32 cellular contexts compared by ENCODE assay signal in the genomic region with DNA sequence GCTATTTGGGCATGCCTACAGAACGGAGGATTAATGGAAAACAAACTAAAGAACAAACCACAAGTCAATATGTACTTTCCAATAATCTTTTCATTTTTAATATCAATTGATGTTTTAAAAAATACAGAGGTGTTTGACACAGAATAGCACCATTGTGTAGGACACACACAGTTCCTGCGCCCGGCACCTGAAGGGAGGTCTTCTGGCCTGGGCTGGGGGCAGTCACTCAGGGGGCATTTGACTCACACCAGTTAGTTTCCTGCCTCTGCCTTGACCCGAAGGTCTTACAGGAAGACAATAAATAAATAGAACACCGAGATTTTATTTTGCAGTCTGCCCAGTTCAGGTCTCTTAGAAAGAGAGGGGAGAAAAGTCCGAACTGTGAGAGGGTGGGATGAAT. TPM values are rescaled to one million over a fixed set of nuclear protein-coding genes. Genes with fewer than 3 reads are reported as not detected.
"Had no signal": no experiment of that assay in that cellular context is flagged by ENCODE, and none has a peak within 500 bp of the region (broad histone marks: within the 10 kb centered on the region; RNA-seq: fewer than 3 reads in every experiment).

No MANE protein-coding gene starts in this region.

- H3K27ac Mint-ChIP-seq: stimulated activated effector memory CD8-positive, alpha-beta T cell treated with anti-CD3 and anti-CD28 coated beads, Interleukin-12 subunit alpha, Interleukin-12 subunit beta, amount 100 ng/mL, for 72 hours; stimulated activated memory B cell treated with anti-CD40 and anti-IgM and Interleukin-4, amounts not matched to agents 10 μg/mL and 1 μg/mL and 100 μg/mL, for 72 hours; stimulated activated naive B cell treated with anti-CD40 and anti-IgM and Interleukin-4, amounts not matched to agents 10 μg/mL and 1 μg/mL and 100 μg/mL, for 72 hours; stimulated activated naive CD8-positive, alpha-beta T cell treated with anti-CD3 and anti-CD28 coated beads, Interleukin-15, amount 100 ng/mL, for 72 hours; stimulated activated naive CD8-positive, alpha-beta T cell treated with anti-CD3 and anti-CD28 coated beads, Interleukin-15, Interleukin-2, amounts not matched to agents 100 ng/mL and 50 ng/mL, for 24 hours; type B pancreatic cell had no signal

- H3K9me3 ChIP-seq: stomach, suprapubic skin, testis, thoracic aorta, thyroid gland, tibial artery, tibial nerve, transverse colon, upper lobe of left lung, upper lobe of right lung, uterus, vagina had no signal

- H3K4me3 Mint-ChIP-seq: stimulated activated effector memory CD8-positive, alpha-beta T cell treated with anti-CD3 and anti-CD28 coated beads, Interleukin-12 subunit alpha, Interleukin-12 subunit beta, amount 100 ng/mL, for 72 hours; stimulated activated memory B cell treated with anti-CD40 and anti-IgM and Interleukin-4, amounts not matched to agents 10 μg/mL and 1 μg/mL and 100 μg/mL, for 72 hours; stimulated activated naive B cell treated with anti-CD40 and anti-IgM and Interleukin-4, amounts not matched to agents 10 μg/mL and 1 μg/mL and 100 μg/mL, for 72 hours; stimulated activated naive CD8-positive, alpha-beta T cell treated with anti-CD3 and anti-CD28 coated beads, Interleukin-15, amount 100 ng/mL, for 72 hours; stimulated activated naive CD8-positive, alpha-beta T cell treated with anti-CD3 and anti-CD28 coated beads, Interleukin-15, Interleukin-2, amounts not matched to agents 100 ng/mL and 50 ng/mL, for 24 hours; type B pancreatic cell had no signal

- H3K4me1 ChIP-seq: stomach, suprapubic skin, testis, thyroid gland, transverse colon, upper lobe of left lung, upper lobe of right lung, uterus, vagina had no signal

- H3K27ac ChIP-seq: stomach, suprapubic skin, testis, thoracic aorta, thyroid gland, tibial artery, tibial nerve, transverse colon, upper lobe of left lung, upper lobe of right lung, uterus, vagina had no signal

- H3K4me3 ChIP-seq: stomach, suprapubic skin, testis, thoracic aorta, thyroid gland, tibial artery, tibial nerve, transverse colon, upper lobe of left lung, upper lobe of right lung, uterus, vagina had no signal

- DNase-seq: stimulated activated CD4-positive, alpha-beta T cell treated with anti-CD3 and anti-CD28 coated beads, Interleukin-2, amount 100 ng/mL, for 48 hours; stimulated activated CD4-positive, alpha-beta T cell treated with anti-CD3 and anti-CD28 coated beads, Interleukin-4, amount 100 ng/mL, for 1 hour; stimulated activated CD4-positive, alpha-beta T cell treated with anti-CD3 and anti-CD28 coated beads, Interleukin-4, amount 100 ng/mL, for 24 hours; stimulated activated CD4-positive, alpha-beta T cell treated with anti-CD3 and anti-CD28 coated beads, Interleukin-4, amount 100 ng/mL, for 4 hours; stimulated activated CD8-positive, alpha-beta memory T cell treated with anti-CD3 and anti-CD28 coated beads, Interleukin-4, amount 100 ng/mL, for 48 hours; stimulated activated naive B cell treated with anti-CD40 and anti-IgM and Interleukin-4, amounts not matched to agents 10 μg/mL and 1 μg/mL and 100 μg/mL, for 72 hours; stimulated activated naive CD4-positive, alpha-beta T cell; stimulated activated naive CD4-positive, alpha-beta T cell treated with Interleukin-2 at 50 U/mL for 16 hours; stimulated activated naive CD8-positive, alpha-beta T cell treated with anti-CD3 and anti-CD28 coated beads, Interleukin-15, amount 100 ng/mL, for 72 hours; stimulated activated naive CD8-positive, alpha-beta T cell treated with anti-CD3 and anti-CD28 coated beads, Interleukin-15, Interleukin-2, amounts not matched to agents 100 U/mL and 50 U/mL, for 24 hours; stomach; substantia nigra; testis; thyroid gland; tibial artery; transverse colon; trophoblast cell; upper lobe of left lung; upper lobe of right lung; uterus had no signal

- H3K27me3 ChIP-seq: stomach, suprapubic skin, testis, thyroid gland, tibial artery, tibial nerve, transverse colon, upper lobe of left lung, upper lobe of right lung, uterus, vagina had no signal

- FAIRE-seq: urothelium cell line had no signal

- ATAC-seq: stimulated activated effector memory CD8-positive, alpha-beta T cell treated with anti-CD3 and anti-CD28 coated beads, Interleukin-12 subunit alpha, Interleukin-12 subunit beta, amount 100 ng/mL, for 72 hours; stimulated activated memory B cell treated with anti-CD40 and anti-IgM and Interleukin-4, amounts not matched to agents 10 μg/mL and 1 μg/mL and 100 μg/mL, for 72 hours; stimulated activated naive B cell treated with anti-CD40 and anti-IgM and Interleukin-4, amounts not matched to agents 10 μg/mL and 1 μg/mL and 100 μg/mL, for 72 hours; stimulated activated naive CD8-positive, alpha-beta T cell treated with anti-CD3 and anti-CD28 coated beads, Interleukin-15, amount 100 ng/mL, for 72 hours; stimulated activated naive CD8-positive, alpha-beta T cell treated with anti-CD3 and anti-CD28 coated beads, Interleukin-15, Interleukin-2, amounts not matched to agents 100 U/mL and 50 U/mL, for 24 hours; upper lobe of right lung had no signal

- H3K4me1 Mint-ChIP-seq: stimulated activated effector memory CD8-positive, alpha-beta T cell treated with anti-CD3 and anti-CD28 coated beads, Interleukin-12 subunit alpha, Interleukin-12 subunit beta, amount 100 ng/mL, for 72 hours; stimulated activated memory B cell treated with anti-CD40 and anti-IgM and Interleukin-4, amounts not matched to agents 10 μg/mL and 1 μg/mL and 100 μg/mL, for 72 hours; stimulated activated naive B cell treated with anti-CD40 and anti-IgM and Interleukin-4, amounts not matched to agents 10 μg/mL and 1 μg/mL and 100 μg/mL, for 72 hours; stimulated activated naive CD8-positive, alpha-beta T cell treated with anti-CD3 and anti-CD28 coated beads, Interleukin-15, amount 100 ng/mL, for 72 hours had no signal

- H3K27me3 Mint-ChIP-seq: stimulated activated memory B cell treated with anti-CD40 and anti-IgM and Interleukin-4, amounts not matched to agents 10 μg/mL and 1 μg/mL and 100 μg/mL, for 72 hours; stimulated activated naive CD8-positive, alpha-beta T cell treated with anti-CD3 and anti-CD28 coated beads, Interleukin-15, amount 100 ng/mL, for 72 hours; stimulated activated naive CD8-positive, alpha-beta T cell treated with anti-CD3 and anti-CD28 coated beads, Interleukin-15, Interleukin-2, amounts not matched to agents 100 ng/mL and 50 ng/mL, for 24 hours; type B pancreatic cell had no signal

- H3K36me3 ChIP-seq: thoracic aorta, thyroid gland, transverse colon, upper lobe of right lung, uterus, vagina had no signal

- H3K9me3 Mint-ChIP-seq: stimulated activated effector memory CD8-positive, alpha-beta T cell treated with anti-CD3 and anti-CD28 coated beads, Interleukin-12 subunit alpha, Interleukin-12 subunit beta, amount 100 ng/mL, for 72 hours; stimulated activated memory B cell treated with anti-CD40 and anti-IgM and Interleukin-4, amounts not matched to agents 10 μg/mL and 1 μg/mL and 100 μg/mL, for 72 hours; stimulated activated naive B cell treated with anti-CD40 and anti-IgM and Interleukin-4, amounts not matched to agents 10 μg/mL and 1 μg/mL and 100 μg/mL, for 72 hours; stimulated activated naive CD8-positive, alpha-beta T cell treated with anti-CD3 and anti-CD28 coated beads, Interleukin-15, amount 100 ng/mL, for 72 hours; stimulated activated naive CD8-positive, alpha-beta T cell treated with anti-CD3 and anti-CD28 coated beads, Interleukin-15, Interleukin-2, amounts not matched to agents 100 ng/mL and 50 ng/mL, for 24 hours; type B pancreatic cell had no signal

RNA-seq across cellular contexts. Expression of a gene that starts 31.4 kb away (rescaled TPM):
- total RNA-seq: subcutaneous adipose tissue, suprapubic skin, thyroid gland, tibial nerve, upper lobe of right lung, ureter, vagina had no signal
- polyA plus RNA-seq: urinary bladder had no signal
